ENCODE assay signal across 23 cellular contexts in genomic region chr12:109580272-109580671, GRCh38. TPM values are rescaled to one million over a fixed set of nuclear protein-coding genes. Genes with fewer than 3 reads are reported as not detected.
DNase-seq lines count a peak whose midpoint lies in the region; ATAC-seq, FAIRE-seq and TF ChIP-seq lines count a peak whose summit lies in the region.
"Had no signal": no experiment of that assay in that cellular context is flagged by ENCODE, and none has a peak within 500 bp of the region (broad histone marks: within the 10 kb centered on the region; RNA-seq: fewer than 3 reads in every experiment).

No MANE protein-coding gene starts in this region.

- no peaks in the 10 kb centered on the region for H3K23me2 ChIP-seq in H9 (ENCODE audit: insufficient read length, low read depth, low read length, poor library complexity, severe bottlenecking)

- no peaks in the 10 kb centered on the region for H3K27me3 ChIP-seq in H9 (ENCODE audit: insufficient read depth, low read length)
- H3K27me3 ChIP-seq: Peyer's patch, SJSA1 had no signal

- H3K36me3 Mint-ChIP-seq in H9 (ENCODE audit: insufficient read depth in 1 of 3, low read depth in 3 of 3), result peaks cover 7 to 66% (median 63%) of the 10 kb centered on the region in 3 experiments; a peak in 6 of 7 replicates

- no CpG with 5 or more reads among the region's 8 CpGs for WGBS in H9 (ENCODE audit: extremely low coverage, insufficient read length, low lambda C conversion rate)

- H3K4me3 Mint-ChIP-seq in H9, result no peak overlapping the region
- H3K4me3 Mint-ChIP-seq: B cell; CD4-positive, alpha-beta T cell had no signal

- H3K18ac ChIP-seq in H9 (ENCODE audit: insufficient read length, low read depth, low read length), result no peak overlapping the region

- H3K4me2 ChIP-seq in H9 (ENCODE audit: insufficient read depth, insufficient read length, low read length), result no peak overlapping the region
- H3K4me2 ChIP-seq: A549 had no signal

- no peak overlapping the region for H4K8ac ChIP-seq in H9 (replicated peaks; ENCODE audit: insufficient read length, low read depth, low read length)

- no peak overlapping the region for H3K9ac ChIP-seq in H9 (ENCODE audit: extremely low read depth, insufficient read length, low read length)

- no peak overlapping the region for H2BK5ac ChIP-seq in H9 (ENCODE audit: insufficient read length, low read length)

- H3K4ac ChIP-seq in H9 (ENCODE audit: low read depth, low read length), result no peak overlapping the region

- H3K56ac ChIP-seq in H9 (ENCODE audit: insufficient read length, low read depth, low read length), result no peak overlapping the region

- H3K79me2 ChIP-seq in H9 (ENCODE audit: insufficient read depth, low read length), result no peaks in the 10 kb centered on the region

- H2BK12ac ChIP-seq in H9 (ENCODE audit: insufficient read length, low read depth, low read length), result no peak overlapping the region

- ATAC-seq in GM21786 (IDR thresholded peaks at IDR 0.05; ENCODE audit: unreplicated experiment), result no peak
- ATAC-seq: A549, Right ventricle myocardium inferior had no signal

- no peak for FAIRE-seq in D721Med (lab: Jason Lieb, UNC)
- FAIRE-seq: A549, GM12891, H54 had no signal

- no peak overlapping the region for H2BK120ac ChIP-seq in H9 (ENCODE audit: low read depth, low read length, poor library complexity, severe bottlenecking)

- no peaks in the 10 kb centered on the region for H3K4me1 Mint-ChIP-seq in H9
- H3K4me1 Mint-ChIP-seq: B cell had no signal

- no peak overlapping the region for H2AK5ac ChIP-seq in H9 (ENCODE audit: insufficient read length, low read length)

- H3T11ph ChIP-seq in H9 (ENCODE audit: low read length), result no peak overlapping the region

- H2BK15ac ChIP-seq in H9 (ENCODE audit: low read depth, low read length), result no peak overlapping the region

- H2BK20ac ChIP-seq in H9 (ENCODE audit: low read depth, low read length, poor library complexity, severe bottlenecking), result no peak overlapping the region

- H3K9me3 ChIP-seq in H9 (ENCODE audit: control insufficient read depth, low read depth, low read length), result no peaks in the 10 kb centered on the region
- H3K9me3 ChIP-seq: A549, Peyer's patch, SJSA1 had no signal

- no peaks in the 10 kb centered on the region for H3K27me3 Mint-ChIP-seq in H9 (ENCODE audit: low read depth)
- H3K27me3 Mint-ChIP-seq: B cell; CD4-positive, alpha-beta T cell had no signal

- TF ChIP-seq CTCF in H9 (conservative IDR thresholded peaks at IDR 0.05), result no peak; the same call in 2 of the 3 replicates
- TF ChIP-seq CTCF in D721Med (IDR thresholded peaks at IDR 0.05; ENCODE audit: insufficient read depth, missing control alignments), result no peak

- no peaks in the 10 kb centered on the region for H3K9me3 Mint-ChIP-seq in H9
- H3K9me3 Mint-ChIP-seq: CD4-positive, alpha-beta T cell had no signal

- H4K91ac ChIP-seq in H9 (ENCODE audit: insufficient read length, low read depth, low read length), result no peak overlapping the region

- no peaks in the 10 kb centered on the region for H3K79me1 ChIP-seq in H9 (ENCODE audit: insufficient read depth, low read depth, low read length, poor library complexity, severe bottlenecking)

- H3K4me1 ChIP-seq in H9 (ENCODE audit: insufficient read depth, low read length), result no peaks in the 10 kb centered on the region
- H3K4me1 ChIP-seq: A549, Peyer's patch, SJSA1 had no signal

- H2AFZ ChIP-seq in H9 (ENCODE audit: low read length), result no peak overlapping the region

- H3K27ac Mint-ChIP-seq in H9, result peak overlapping the region in 2 of 3 experiments; percentile 11 to 40; a peak in 2 of 7 replicates
- H3K27ac Mint-ChIP-seq: B cell; CD4-positive, alpha-beta T cell had no signal

- H3K27ac ChIP-seq in H9 (ENCODE audit: insufficient read length, low read depth, low read length) (no peak overlapping the region), cingulate gyrus (ENCODE audit: low read depth, low read length) (peak overlapping the region; percentile 10), temporal lobe (ENCODE audit: low read depth, low read length) (peak overlapping the region; percentile 17)
- H3K27ac ChIP-seq: A549, Peyer's patch, SJSA1 had no signal

- no peaks in the 10 kb centered on the region for H4K20me1 ChIP-seq in H9 (ENCODE audit: control insufficient read depth, insufficient read depth, insufficient read length)

- no peak for DNase-seq in H9
- peak; percentile 5 for DNase-seq in midbrain (lab: John Stamatoyannopoulos, UW)
- DNase-seq in D721Med (ENCODE audit: insufficient read length, low spot score), result no peak
- DNase-seq in iPS-NIHi7 (ENCODE audit: extremely low spot score), result no peak
- DNase-seq: CD4-positive, alpha-beta T cell; COR-L47; DMS 273 treated with DMSO at 0.1 percent for 48 hours; DND-41; Kasumi-1; NCI-H1417; NCI-H1694 treated with DMSO at 0.1 percent for 48 hours; NCI-H2081 treated with DMSO at 0.1 percent for 48 hours; NCI-H82; Peyer's patch had no signal

- no peak overlapping the region for H3K23ac ChIP-seq in H9 (ENCODE audit: insufficient read length, low read depth, low read length)

- no peak overlapping the region for H4K5ac ChIP-seq in H9 (ENCODE audit: insufficient read length, low read depth, low read length)

- H3K14ac ChIP-seq in H9 (ENCODE audit: insufficient read depth, low read length), result no peak overlapping the region

RNA-seq across cellular contexts. Expression of gene MVK, which starts 6.7 kb away (rescaled TPM):
- total RNA-seq in H9 (2021) (17.4 and 19.2 TPM in 2 replicates), temporal lobe (9.3 TPM)

RNA-seq across cellular contexts. Expression of gene MMAB, which starts 7.0 kb away (rescaled TPM):
- 22.5 and 24.3 TPM in 2 replicates for total RNA-seq in H9 (2021)
- total RNA-seq in temporal lobe, result 11.1 TPM
